ENCODE assay signal across 18 cellular contexts in the genomic region with DNA sequence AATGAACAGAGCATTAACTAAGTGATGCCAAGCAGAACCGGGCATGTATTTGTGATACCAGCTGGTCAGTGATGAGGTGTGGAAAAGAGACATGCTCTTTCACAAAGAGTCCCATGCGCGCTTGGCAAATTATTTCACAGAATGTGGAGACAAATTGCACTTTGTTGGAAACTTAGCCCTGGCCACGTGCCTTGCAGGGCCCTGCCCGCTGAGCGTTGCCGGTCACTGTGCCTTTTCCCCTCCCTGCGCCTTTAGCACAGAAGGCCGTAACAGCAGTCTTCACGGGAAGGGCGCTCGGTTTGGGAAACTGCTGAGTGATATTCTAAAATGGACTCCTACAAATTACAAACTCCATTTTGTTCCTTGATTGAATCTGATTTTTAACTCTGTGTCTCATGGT.
DNase-seq lines count a peak whose midpoint lies in the region; ATAC-seq and TF ChIP-seq lines count a peak whose summit lies in the region.
"Had no signal": no experiment of that assay in that cellular context is flagged by ENCODE, and none has a peak within 500 bp of the region (broad histone marks: within the 10 kb centered on the region; RNA-seq: fewer than 3 reads in every experiment).

No MANE protein-coding gene starts in this region.

- H3K36me3 Mint-ChIP-seq in T-helper 17 cell (ENCODE audit: low read depth) (no peaks in the 10 kb centered on the region), CD14-positive monocyte (peaks cover 53 to 60% of the 10 kb centered on the region in 2 donors)
- peaks cover 5 to 58% (median 16%) of the 10 kb centered on the region in 3 donors for H3K36me3 Mint-ChIP-seq in CD8-positive, alpha-beta memory T cell

- no peak for TF ChIP-seq CTCF in CD14-positive monocyte (IDR thresholded peaks at IDR 0.05)

- H3K4me1 Mint-ChIP-seq in T-helper 17 cell, result peaks cover 23% of the 10 kb centered on the region
- H3K4me1 Mint-ChIP-seq in CD14-positive monocyte, result no peaks in the 10 kb centered on the region
- H3K4me1 Mint-ChIP-seq in CD8-positive, alpha-beta memory T cell, result peaks cover 19 to 32% (median 19%) of the 10 kb centered on the region in 3 donors

- peaks cover 49% of the 10 kb centered on the region for H3K36me3 ChIP-seq in BLaER1
- peaks cover 4% of the 10 kb centered on the region for H3K36me3 ChIP-seq in CD8-positive, alpha-beta memory T cell (ENCODE audit: insufficient read depth, low read length)
- H3K36me3 ChIP-seq: HAP-1 had no signal

- no peak for DNase-seq in T-helper 17 cell
- peak; percentile 70 for DNase-seq in cerebellum (ENCODE audit: low spot score)
- DNase-seq in posterior vena cava (ENCODE audit: low spot score), result peak; percentile 73
- DNase-seq in CD14-positive monocyte (ENCODE audit: low spot score), result no peak
- no peak for DNase-seq in CD8-positive, alpha-beta memory T cell
- DNase-seq in activated CD4-positive, alpha-beta T cell treated with anti-CD3 and anti-CD28 coated beads for 48 hours, result no peak
- DNase-seq: Calu3; CD4-positive, CD25-positive, alpha-beta regulatory T cell; CD8-positive, alpha-beta T cell; COR-L47; DMS53; GOT3; HFFc6 had no signal

- POLR2A ChIA-PET in CD8-positive, alpha-beta memory T cell (lab: Charles Lee), result no interaction called here

- ATAC-seq in T-helper 17 cell (no peak), HG02763 (IDR thresholded peaks at IDR 0.05; ENCODE audit: unreplicated experiment) (no peak)
- ATAC-seq: CD8-positive, alpha-beta T cell had no signal

- intact Hi-C loops in posterior vena cava (cut with DNase I) (no loop called here), CD14-positive monocyte (cut with micrococcal nuclease) (no loop called here)

- peaks cover 88% of the 10 kb centered on the region for H4K20me1 ChIP-seq in BLaER1

- no peak overlapping the region for H3K4me3 ChIP-seq in BLaER1
- H3K4me3 ChIP-seq in CD8-positive, alpha-beta memory T cell (ENCODE audit: low read length), result no peak overlapping the region
- H3K4me3 ChIP-seq: HAP-1 had no signal

- peaks cover 35% of the 10 kb centered on the region for H3K4me1 ChIP-seq in BLaER1
- no peaks in the 10 kb centered on the region for H3K4me1 ChIP-seq in CD8-positive, alpha-beta memory T cell (ENCODE audit: insufficient read depth, low read length)
- H3K4me1 ChIP-seq: HAP-1 had no signal

- H3K4me2 ChIP-seq in BLaER1, result peak overlapping the region; percentile 73

- CTCF ChIA-PET in CD8-positive, alpha-beta memory T cell (lab: Charles Lee), result no interaction called here

- H3K4me3 Mint-ChIP-seq in T-helper 17 cell (peak overlapping the region; percentile 45), CD14-positive monocyte (no peak overlapping the region)
- H3K4me3 Mint-ChIP-seq in CD8-positive, alpha-beta memory T cell, result no peak overlapping the region
- H3K4me3 Mint-ChIP-seq: B cell; CD8-positive, alpha-beta T cell; HFFc6 had no signal

- H3K9ac ChIP-seq in BLaER1, result peak overlapping the region; percentile 18; the same call in 1 of the 2 replicates

- H3K9me3 ChIP-seq in BLaER1 (no peaks in the 10 kb centered on the region), T-helper 17 cell (ENCODE audit: control insufficient read depth, low read length, poor library complexity, severe bottlenecking) (no peaks in the 10 kb centered on the region)
- no peaks in the 10 kb centered on the region for H3K9me3 ChIP-seq in CD8-positive, alpha-beta memory T cell (ENCODE audit: low read length)
- H3K9me3 ChIP-seq: HAP-1 had no signal

- no peaks in the 10 kb centered on the region for H3K27me3 ChIP-seq in BLaER1
- H3K27me3 ChIP-seq in CD8-positive, alpha-beta memory T cell (ENCODE audit: insufficient read depth, low read length, poor library complexity, severe bottlenecking), result no peaks in the 10 kb centered on the region

- H3K27ac ChIP-seq in BLaER1, result no peak overlapping the region
- H3K27ac ChIP-seq in CD8-positive, alpha-beta memory T cell (ENCODE audit: low read depth, low read length), result no peak overlapping the region
- H3K27ac ChIP-seq: 22Rv1 had no signal

- H3K27me3 Mint-ChIP-seq in T-helper 17 cell (no peaks in the 10 kb centered on the region), CD14-positive monocyte (ENCODE audit: low read depth in 3 of 3) (peaks cover 0 to 2% (median 2%) of the 10 kb centered on the region in 3 donors)
- H3K27me3 Mint-ChIP-seq in CD8-positive, alpha-beta memory T cell, result peaks cover 0 to 2% of the 10 kb centered on the region in 2 donors
- H3K27me3 Mint-ChIP-seq: B cell; CD4-positive, CD25-positive, alpha-beta regulatory T cell had no signal

- H3K27ac Mint-ChIP-seq in T-helper 17 cell, result no peak overlapping the region
- H3K27ac Mint-ChIP-seq in CD14-positive monocyte, result no peak overlapping the region
- H3K27ac Mint-ChIP-seq in CD8-positive, alpha-beta memory T cell, result peak overlapping the region in 1 of 8 donors; percentile 17
- H3K27ac Mint-ChIP-seq: CD8-positive, alpha-beta T cell; HFFc6 had no signal

- no peaks in the 10 kb centered on the region for H3K9me3 Mint-ChIP-seq in CD14-positive monocyte
- no peaks in the 10 kb centered on the region for H3K9me3 Mint-ChIP-seq in CD8-positive, alpha-beta memory T cell
- H3K9me3 Mint-ChIP-seq: CD4-positive, CD25-positive, alpha-beta regulatory T cell; CD8-positive, alpha-beta T cell; HFFc6 had no signal

Comparison
In these comparisons a context has a peak if more than half of its experiments do, and no peak if none do; other contexts are left out.
1. DNase-seq: peak in cerebellum (single experiment) and posterior vena cava (single experiment); none in T-helper 17 cell (0 of 3), CD14-positive monocyte (single experiment), CD8-positive, alpha-beta memory T cell (0 of 5) and activated CD4-positive, alpha-beta T cell treated with anti-CD3 and anti-CD28 coated beads for 48 hours (single experiment).